ENCODE assay signal across 22 cellular contexts in genomic region chr15:68770206-68770605, GRCh38.
"Had no signal": no experiment of that assay in that cellular context is flagged by ENCODE, and none has a peak within 500 bp of the region (broad histone marks: within the 10 kb centered on the region; RNA-seq: fewer than 3 reads in every experiment).

No MANE protein-coding gene starts in this region.

- ATAC-seq: gastrocnemius medialis, lower lobe of right lung, psoas muscle, upper lobe of right lung had no signal

- DNase-seq: central memory CD4-positive, alpha-beta T cell; cortex of kidney; dorsolateral prefrontal cortex; effector CD8-positive, alpha-beta T cell; gastrocnemius medialis; glutamatergic neuron; islet precursor cell; left ventricle myocardium inferior; lower lobe of right lung; midbrain; naive B cell; psoas muscle; retina; sigmoid colon; stimulated activated naive CD4-positive, alpha-beta T cell; stomach; substantia nigra; thyroid gland; upper lobe of right lung had no signal

- H3K36me3 Mint-ChIP-seq: memory B cell had no signal

- H3K27me3 ChIP-seq: dorsolateral prefrontal cortex, gastrocnemius medialis, sigmoid colon, stomach, thyroid gland, upper lobe of right lung had no signal

- H3K4me3 Mint-ChIP-seq: memory B cell, naive B cell, nephron had no signal

- H3K4me1 Mint-ChIP-seq: memory B cell, naive B cell, nephron had no signal

- H3K36me3 ChIP-seq: gastrocnemius medialis, left ventricle myocardium inferior, lower lobe of right lung, sigmoid colon, stomach, thyroid gland, upper lobe of right lung had no signal

- H3K9me3 ChIP-seq: gastrocnemius medialis, left ventricle myocardium inferior, lower lobe of right lung, psoas muscle, sigmoid colon, stomach, thyroid gland, upper lobe of right lung had no signal

- H3K27ac Mint-ChIP-seq: memory B cell, nephron had no signal

- H3K4me3 ChIP-seq: dorsolateral prefrontal cortex, gastrocnemius medialis, left ventricle myocardium inferior, lower lobe of right lung, psoas muscle, sigmoid colon, skin epidermis, stomach, thyroid gland, upper lobe of right lung had no signal

- H3K27ac ChIP-seq: gastrocnemius medialis, left ventricle myocardium inferior, lower lobe of right lung, psoas muscle, sigmoid colon, skin epidermis, stomach, thyroid gland, upper lobe of right lung had no signal

- H3K4me1 ChIP-seq: upper lobe of right lung had no signal

- H3K9me3 Mint-ChIP-seq: memory B cell, nephron had no signal
